1 cellular context compared by ENCODE assay signal in genomic region chr22:27318516-27318915, GRCh38.
TF ChIP-seq lines count a peak whose summit lies in the region.

No MANE protein-coding gene starts in this region.

TF ChIP-seq in GM23338, 12 proteins besides CTCF, POLR2A, EP300 and RAD21 (continued from another document):
- TF ChIP-seq REST (IDR thresholded peaks at IDR 0.05; ENCODE audit: unreplicated experiment) (no peak), STAT1 (IDR thresholded peaks at IDR 0.05; ENCODE audit: unreplicated experiment) (no peak), ZNF114 (CRISPR knock-in tag; IDR thresholded peaks at IDR 0.05) (no peak), ZNF331 (CRISPR knock-in tag; IDR thresholded peaks at IDR 0.05; ENCODE audit: low read depth) (no peak)
